Comparison of ENCODE assay signal across 15 cellular contexts in genomic region chr7:40922316-40922670, GRCh38.
DNase-seq lines count a peak whose midpoint lies in the region; ATAC-seq and TF ChIP-seq lines count a peak whose summit lies in the region.
"Had no signal": no experiment of that assay in that cellular context is flagged by ENCODE, and none has a peak within 500 bp of the region (broad histone marks: within the 10 kb centered on the region; RNA-seq: fewer than 3 reads in every experiment).

No MANE protein-coding gene starts in this region.

- H3K36me3 ChIP-seq in GM23248 (ENCODE audit: low read depth) (no peaks in the 10 kb centered on the region), adipocyte (ENCODE audit: control insufficient read depth, insufficient read depth, low read length, severe bottlenecking) (no peaks in the 10 kb centered on the region), BE2C (no peaks in the 10 kb centered on the region), upper lobe of right lung (no peaks in the 10 kb centered on the region)
- H3K36me3 ChIP-seq: right lobe of liver, WERI-Rb-1 had no signal

- no peak for TF ChIP-seq CTCF in fibroblast of the aortic adventitia (IDR thresholded peaks at IDR 0.05; ENCODE audit: insufficient read depth, low read length)
- TF ChIP-seq CTCF in BE2C (IDR thresholded peaks at IDR 0.05; ENCODE audit: low read depth, low read length) = no peak
- TF ChIP-seq CTCF in upper lobe of right lung (IDR thresholded peaks at IDR 0.05) = no peak

- H3K9me2 ChIP-seq in GM23248 (ENCODE audit: insufficient read depth) = no peaks in the 10 kb centered on the region

- peaks cover 27% of the 10 kb centered on the region for H3F3A ChIP-seq in GM23248 (ENCODE audit: insufficient read depth)

- H3K9ac ChIP-seq in GM23248 = peak overlapping the region; percentile 26; the same call in 1 of the 2 replicates
- H3K9ac ChIP-seq in adipocyte (ENCODE audit: low read length) = no peak overlapping the region

- 4 to 6% methylated on average over 1 of the region's 1 CpG for WGBS in GM23248 (ENCODE audit: low coverage in 1 of 2, low lambda C conversion rate in 2 of 2, missing lambda C conversion rate in 2 of 2), 2 experiments

- in situ Hi-C loops in GM23248 (cut with MboI) = no loop called here

- H2AFZ ChIP-seq in GM23248 = peak overlapping the region; percentile 24; the same call in 1 of the 2 replicates

- H3K27me3 ChIP-seq in GM23248 (replicated peaks; ENCODE audit: insufficient read depth) (no peaks in the 10 kb centered on the region), adipocyte (replicated peaks; ENCODE audit: control insufficient read depth, insufficient read depth, low read length) (no peaks in the 10 kb centered on the region), BE2C (no peaks in the 10 kb centered on the region), upper lobe of right lung (no peaks in the 10 kb centered on the region)
- H3K27me3 ChIP-seq: right lobe of liver had no signal

- H3K4me2 ChIP-seq in GM23248 (ENCODE audit: unreplicated experiment) = peak overlapping the region; percentile 68

- ATAC-seq in upper lobe of right lung (no peak), HG03442 (IDR thresholded peaks at IDR 0.05; ENCODE audit: unreplicated experiment) (no peak)
- ATAC-seq: natural killer cell treated with Interleukin-12 subunit alpha and Interleukin-12 subunit beta and Interleukin-15 and Interleukin-18, amount 100 ng/mL, for 72 hours; right lobe of liver had no signal

- H3K27ac ChIP-seq in GM23248 (peak overlapping the region; percentile 69), upper lobe of right lung (no peak overlapping the region)
- H3K27ac ChIP-seq: right lobe of liver, WERI-Rb-1 had no signal

- intact Hi-C loops in upper lobe of right lung (cut with DNase I) = no loop called here

- H3K79me2 ChIP-seq in GM23248 (ENCODE audit: insufficient read depth) = no peaks in the 10 kb centered on the region

- DNase-seq in GM23248 (peak; percentile 97), adipocyte (ENCODE audit: low read depth) (peak; percentile 69), fibroblast of the aortic adventitia (ENCODE audit: low read depth) (peak; percentile 78), skeletal muscle cell (ENCODE audit: low read depth) (peak; percentile 28), BE2C (no peak), upper lobe of right lung (no peak), middle frontal gyrus (ENCODE audit: extremely low spot score, low spot score) (no peak)
- DNase-seq: activated CD8-positive, alpha-beta memory T cell treated with anti-CD3 and anti-CD28 coated beads, Interleukin-2, amount 50 U/mL, for 4 hours; CD8-positive, alpha-beta memory T cell; NCI-H748 treated with DMSO at 0.1 percent for 48 hours; right lobe of liver; SHP77; WERI-Rb-1 had no signal

- H3K4me1 ChIP-seq in GM23248 (ENCODE audit: insufficient read depth) (peaks cover 38% of the 10 kb centered on the region), adipocyte (ENCODE audit: control insufficient read depth, insufficient read depth, low read length) (peaks cover 14% of the 10 kb centered on the region), BE2C (no peaks in the 10 kb centered on the region), upper lobe of right lung (no peaks in the 10 kb centered on the region)
- H3K4me1 ChIP-seq: right lobe of liver had no signal

- H3K9me3 ChIP-seq in GM23248 (ENCODE audit: low read depth) (no peaks in the 10 kb centered on the region), adipocyte (ENCODE audit: control insufficient read depth, low read length) (no peaks in the 10 kb centered on the region), BE2C (no peaks in the 10 kb centered on the region), upper lobe of right lung (no peaks in the 10 kb centered on the region)
- H3K9me3 ChIP-seq: right lobe of liver had no signal

- H4K20me1 ChIP-seq in GM23248 (ENCODE audit: insufficient read depth) = no peaks in the 10 kb centered on the region

- H3K4me3 ChIP-seq in GM23248 (no peak overlapping the region), adipocyte (ENCODE audit: low read length) (no peak overlapping the region), fibroblast of the aortic adventitia (ENCODE audit: low read depth, low read length) (no peak overlapping the region), skeletal muscle cell (ENCODE audit: low read depth, low read length) (no peak overlapping the region), BE2C (ENCODE audit: low read depth, low read length) (no peak overlapping the region), upper lobe of right lung (no peak overlapping the region)
- H3K4me3 ChIP-seq: right lobe of liver had no signal

Comparison
In these comparisons a context has a peak if more than half of its experiments do, and no peak if none do; other contexts are left out.
1. DNase-seq: peak in GM23248 (single experiment), adipocyte (single experiment), fibroblast of the aortic adventitia (single experiment) and skeletal muscle cell (single experiment); none in BE2C (single experiment), upper lobe of right lung (single experiment) and middle frontal gyrus (single experiment).